In the genomic region with DNA sequence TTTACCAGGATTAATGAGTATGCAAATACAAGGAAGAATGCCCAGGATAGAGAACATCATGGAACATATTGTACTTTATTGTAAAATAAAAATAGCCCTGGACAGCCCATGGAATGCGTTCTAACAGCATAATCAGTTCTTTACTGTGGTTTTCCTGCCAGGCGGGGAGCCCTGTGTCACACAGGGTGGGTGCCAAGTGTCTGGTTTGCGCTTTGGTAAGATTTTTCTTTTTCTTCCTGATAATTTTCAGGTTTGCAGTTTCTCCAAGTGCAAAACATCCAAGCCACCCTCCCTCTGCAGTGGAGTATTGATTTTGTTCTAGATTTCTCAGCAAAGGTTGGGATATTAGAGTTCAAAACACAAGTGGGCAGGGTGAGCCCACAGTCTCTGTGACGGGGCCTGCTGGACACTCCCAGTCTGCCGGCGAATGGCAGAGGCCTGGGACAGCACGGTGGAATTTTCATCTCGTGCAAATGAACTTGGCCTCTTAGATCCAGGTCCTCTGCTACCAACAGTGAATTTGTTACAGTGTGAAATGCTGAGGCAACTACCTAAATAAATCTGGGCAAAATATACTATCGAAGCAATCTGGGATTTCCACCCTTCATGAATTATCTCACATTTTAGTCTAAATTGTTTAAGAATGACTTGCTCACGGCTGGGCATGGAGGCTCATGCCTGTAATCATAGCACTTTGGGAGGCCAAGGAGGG, we compare ENCODE assay signal across 15 cellular contexts. TPM values are rescaled to one million over a fixed set of nuclear protein-coding genes. Genes with fewer than 3 reads are reported as not detected.
DNase-seq lines count a peak whose midpoint lies in the region; TF ChIP-seq lines count a peak whose summit lies in the region.
"Had no signal": no experiment of that assay in that cellular context is flagged by ENCODE, and none has a peak within 500 bp of the region (broad histone marks: within the 10 kb centered on the region; RNA-seq: fewer than 3 reads in every experiment).

No MANE protein-coding gene starts in this region.

- intact Hi-C loops in left ventricle myocardium inferior (cut with micrococcal nuclease): no loop called here

- no peaks in the 10 kb centered on the region for H3K36me3 ChIP-seq in left ventricle myocardium inferior
- H3K36me3 ChIP-seq: stomach had no signal

- H3K4me3 ChIP-seq in astrocyte of the cerebellum (ENCODE audit: low read depth, low read length): no peak overlapping the region
- H3K4me3 ChIP-seq in left ventricle myocardium inferior: no peak overlapping the region
- H3K4me3 ChIP-seq: lung, stomach had no signal

- H3K9me3 ChIP-seq in left ventricle myocardium inferior (replicated peaks): no peaks in the 10 kb centered on the region
- H3K9me3 ChIP-seq: stomach had no signal

- peak overlapping the region; percentile 73 for H3K27ac ChIP-seq in left ventricle myocardium inferior (replicated peaks)
- H3K27ac ChIP-seq: foreskin keratinocyte, parathyroid adenoma had no signal

- TF ChIP-seq CTCF in astrocyte of the cerebellum (IDR thresholded peaks at IDR 0.05; ENCODE audit: low read depth, low read length, missing control alignments): no peak
- no peak for TF ChIP-seq CTCF in left ventricle myocardium inferior (IDR thresholded peaks at IDR 0.05; ENCODE audit: borderline replicate concordance)

- DNase-seq in ELR (ENCODE audit: low read depth): peak; percentile 45
- DNase-seq in astrocyte of the cerebellum (ENCODE audit: low read depth): peak; percentile 96
- peak; percentile 24 for DNase-seq in left ventricle myocardium inferior
- peak; percentile 57 for DNase-seq in renal cortical epithelial cell (ENCODE audit: low read depth)
- DNase-seq in DMS114 treated with DMSO at 0.1 percent for 48 hours (lab: John Stamatoyannopoulos, UW; ENCODE audit: unreplicated experiment): no peak
- no peak for DNase-seq in NCI-H1092 treated with DMSO at 0.1 percent for 48 hours (lab: John Stamatoyannopoulos, UW)
- no peak for DNase-seq in pons (ENCODE audit: low spot score)
- no peak for DNase-seq in T-helper 2 cell
- DNase-seq: activated CD8-positive, alpha-beta T cell treated with anti-CD3 and anti-CD28 coated beads for 36 hours; CD4-positive, CD25-positive, alpha-beta regulatory T cell; foreskin keratinocyte; NCI-H2227 treated with DMSO at 0.1 percent for 48 hours; stomach had no signal

- in situ Hi-C loops in astrocyte of the cerebellum (cut with HindIII; ENCODE audit: low sequenced_read_pairs): no loop called here

- H3K4me1 ChIP-seq in left ventricle myocardium inferior: peaks cover 6% of the 10 kb centered on the region
- H3K4me1 ChIP-seq: parathyroid adenoma had no signal

- H3K27me3 ChIP-seq in left ventricle myocardium inferior (ENCODE audit: low read depth): no peaks in the 10 kb centered on the region
- H3K27me3 ChIP-seq: foreskin keratinocyte, stomach had no signal

RNA-seq across cellular contexts. Expression of a gene that starts 15.6 kb away (rescaled TPM):
- total RNA-seq in left ventricle myocardium inferior (0.30 TPM), renal cortical epithelial cell (172 and 319 TPM in 2 replicates)

Comparison
In these comparisons a context has a peak if more than half of its experiments do, and no peak if none do; other contexts are left out.
1. DNase-seq: peak in ELR (single experiment), astrocyte of the cerebellum (single experiment), left ventricle myocardium inferior (single experiment) and renal cortical epithelial cell (single experiment); none in DMS114 treated with DMSO at 0.1 percent for 48 hours (single experiment), NCI-H1092 treated with DMSO at 0.1 percent for 48 hours (single experiment), pons (single experiment) and T-helper 2 cell (0 of 5).
2. RNA of a gene that starts 15.6 kb away (total RNA-seq): 172 to 319 TPM in renal cortical epithelial cell; 0.30 TPM in left ventricle myocardium inferior (single experiment); every median in the first group is over 100 times any median in the second.